Comparison of ENCODE assay signal across 1 cellular context in genomic region chr16:10257642-10258251, GRCh38.
TF ChIP-seq lines count a peak whose summit lies in the region.
"Not testable (repeated sequence)": the region's sequence is repeated elsewhere in the genome, so short reads cannot be mapped to it uniquely, and the experiment has no call there.

No MANE protein-coding gene starts in this region.

TF ChIP-seq in HepG2, 621 proteins besides CTCF, POLR2A, EP300 and RAD21 (continued from another document):
- TF ChIP-seq HDAC1 (CRISPR knock-in tag; IDR thresholded peaks at IDR 0.05) (0 out of 2 replicates have a peak, but pooled peaks have one; percentile 0), NONO (CRISPR knock-in tag; conservative IDR thresholded peaks at IDR 0.05) (0 out of 2 replicates have a peak, but pooled peaks have one; percentile 19), PREB (CRISPR knock-in tag; IDR thresholded peaks at IDR 0.05) (peak; percentile 28; the same call in 1 of the 2 replicates), RARA (CRISPR knock-in tag; IDR thresholded peaks at IDR 0.05) (peak; percentile 64), ZBTB43 (CRISPR knock-in tag; conservative IDR thresholded peaks at IDR 0.05) (0 out of 2 replicates have a peak, but pooled peaks have one; percentile 23), HNF4A (CRISPR knock-in tag; IDR thresholded peaks at IDR 0.05) (peak; percentile 73), ZBTB38 (CRISPR knock-in tag; IDR thresholded peaks at IDR 0.05) (peak; percentile 31; the same call in 1 of the 2 replicates), MED1 (CRISPR knock-in tag; IDR thresholded peaks at IDR 0.05) (0 out of 2 replicates have a peak, but pooled peaks have one; percentile 10), YEATS2 (CRISPR knock-in tag; IDR thresholded peaks at IDR 0.05; ENCODE audit: borderline replicate concordance) (peak; percentile 17; the same call in 1 of the 2 replicates), NRL (CRISPR knock-in tag; IDR thresholded peaks at IDR 0.05; ENCODE audit: borderline replicate concordance) (peak; percentile 30; the same call in 1 of the 2 replicates), ZNF205 (CRISPR knock-in tag; IDR thresholded peaks at IDR 0.05) (0 out of 2 replicates have a peak, but pooled peaks have one; percentile 3), GABPB1 (CRISPR knock-in tag; IDR thresholded peaks at IDR 0.05) (peak; percentile 8; the same call in 1 of the 2 replicates), RCOR2 (CRISPR knock-in tag; IDR thresholded peaks at IDR 0.05) (0 out of 2 replicates have a peak, but pooled peaks have one; percentile 32), NR2F6 (IDR thresholded peaks at IDR 0.05) (peak; percentile 35), NR2F6 (CRISPR knock-in tag; IDR thresholded peaks at IDR 0.05) (peak; percentile 58), ZNF18 (CRISPR knock-in tag; IDR thresholded peaks at IDR 0.05; ENCODE audit: insufficient replicate concordance) (peak; percentile 48), MEF2D (CRISPR knock-in tag; IDR thresholded peaks at IDR 0.05) (peak; percentile 100), PITX1 (CRISPR knock-in tag; IDR thresholded peaks at IDR 0.05) (0 out of 2 replicates have a peak, but pooled peaks have one; percentile 38), ZBTB34 (CRISPR knock-in tag; IDR thresholded peaks at IDR 0.05) (peak; percentile 43; the same call in 1 of the 2 replicates), ZMYM3 (CRISPR knock-in tag; IDR thresholded peaks at IDR 0.05) (peak; percentile 82; the same call in 1 of the 2 replicates), ZBTB3 (CRISPR knock-in tag; IDR thresholded peaks at IDR 0.05; ENCODE audit: borderline replicate concordance, low read depth) (peak; percentile 84)
- not testable (repeated sequence) for TF ChIP-seq NONO (IDR thresholded peaks at IDR 0.05)
